26 cellular contexts compared by ENCODE assay signal in the genomic region with DNA sequence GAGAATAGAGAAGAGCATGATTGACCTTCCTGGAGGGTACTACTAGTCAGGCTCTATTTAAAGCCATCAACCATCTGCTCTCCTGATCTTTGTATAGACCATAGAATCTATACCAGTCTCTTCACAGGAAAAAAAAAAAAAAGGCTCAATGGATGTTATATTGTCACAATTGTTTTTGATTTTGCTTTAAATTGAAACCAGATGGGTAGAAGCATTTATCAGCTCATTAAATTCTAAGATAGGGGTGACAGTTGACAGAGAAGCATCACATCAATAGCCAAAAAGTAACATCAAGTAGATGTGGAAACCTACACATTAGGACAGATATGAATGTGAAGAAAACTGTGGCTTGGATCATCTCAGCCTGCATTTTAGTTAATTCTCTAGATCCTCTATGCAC.
"Had no signal": no experiment of that assay in that cellular context is flagged by ENCODE, and none has a peak within 500 bp of the region (broad histone marks: within the 10 kb centered on the region; RNA-seq: fewer than 3 reads in every experiment).

No MANE protein-coding gene starts in this region.

- DNase-seq: islet precursor cell; left ventricle myocardium inferior; midbrain; mucosa of descending colon; naive thymus-derived CD4-positive, alpha-beta T cell; nucleus accumbens; pancreas; posterior cingulate gyrus; retina; right cardiac atrium; stimulated activated CD4-positive, alpha-beta T cell treated with anti-CD3 and anti-CD28 coated beads, Interleukin-12 subunit alpha, Interleukin-12 subunit beta, amount 100 ng/mL, for 4 hours; stimulated activated CD4-positive, alpha-beta T cell treated with anti-CD3 and anti-CD28 coated beads, Interleukin-15, amount 100 ng/mL, for 24 hours; stimulated activated CD4-positive, alpha-beta T cell treated with anti-CD3 and anti-CD28 coated beads, Interleukin-4, amount 100 ng/mL, for 24 hours; stimulated activated naive CD4-positive, alpha-beta T cell; tibial artery; trophoblast cell; upper lobe of right lung; uterus had no signal

- H3K36me3 ChIP-seq: left ventricle myocardium inferior, pancreas, prostate gland, suprapubic skin, thoracic aorta, tibial artery, upper lobe of right lung, uterus had no signal

- H3K27ac ChIP-seq: left ventricle myocardium inferior, pancreas, prostate gland, skin epidermis, suprapubic skin, thoracic aorta, tibial artery, upper lobe of right lung, uterus had no signal

- H3K9me3 ChIP-seq: pancreas, prostate gland, thoracic aorta, uterus had no signal

- ATAC-seq: mucosa of descending colon; naive thymus-derived CD4-positive, alpha-beta T cell; natural killer cell treated with Interleukin-12 subunit alpha and Interleukin-12 subunit beta and Interleukin-15 and Interleukin-18, amount 100 ng/mL, for 72 hours; pancreas; right cardiac atrium; sciatic nerve; stimulated activated effector memory CD8-positive, alpha-beta T cell treated with anti-CD3 and anti-CD28 coated beads, Interleukin-12 subunit alpha, Interleukin-12 subunit beta, amount 100 ng/mL, for 72 hours; upper lobe of right lung had no signal

- H3K4me3 ChIP-seq: left ventricle myocardium inferior, lung, mucosa of descending colon, pancreas, prostate gland, skin epidermis, suprapubic skin, thoracic aorta, tibial artery, upper lobe of right lung, uterus had no signal

- H3K27me3 ChIP-seq: pancreas, suprapubic skin, tibial artery, upper lobe of right lung, uterus had no signal
